In the genomic region with DNA sequence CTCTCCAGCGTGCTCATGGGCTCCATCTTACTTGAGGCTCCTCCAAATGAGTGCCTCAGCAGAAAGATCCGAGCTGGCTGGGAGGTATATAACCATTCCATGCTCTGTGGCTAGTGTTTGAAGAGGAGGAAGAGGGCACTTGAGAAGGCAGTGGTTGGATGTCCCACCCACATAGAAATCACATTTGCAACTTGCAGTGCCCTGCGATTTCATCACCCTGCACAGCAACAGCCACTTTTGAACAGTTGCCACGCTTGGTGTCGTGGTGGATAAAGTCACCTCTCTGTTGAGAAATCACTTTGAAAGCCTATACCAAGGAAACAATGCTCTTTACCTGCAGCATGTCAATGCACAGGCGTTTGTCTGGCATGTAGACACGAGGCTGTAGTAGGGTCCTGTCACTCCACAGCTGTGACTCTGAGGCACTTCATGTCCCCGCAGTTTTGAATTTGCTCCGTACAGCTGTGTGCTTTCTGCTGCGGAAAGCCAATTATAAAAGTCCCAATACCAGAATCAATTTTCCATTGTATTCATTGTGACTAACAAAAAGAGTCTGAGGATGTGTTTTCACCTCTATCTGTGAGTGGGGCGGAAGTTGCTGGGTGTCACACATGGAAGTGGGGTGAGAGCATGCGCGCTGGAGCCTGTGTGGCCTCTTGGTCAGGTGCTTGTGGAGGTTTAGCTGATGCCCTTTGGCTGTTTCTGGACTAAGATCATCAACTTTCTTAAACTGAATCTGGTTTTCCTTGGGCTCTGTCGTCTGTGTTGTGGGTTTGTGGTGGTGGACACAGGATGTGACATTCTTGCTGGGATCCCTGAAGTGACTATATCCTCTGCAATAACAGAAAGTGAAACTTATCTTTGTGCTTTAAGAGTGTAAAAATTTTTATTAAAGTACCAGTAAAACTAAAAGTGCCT, we compare ENCODE assay signal across 9 cellular contexts. TPM values are rescaled to one million over a fixed set of nuclear protein-coding genes. Genes with fewer than 3 reads are reported as not detected.
A peak's percentile ranks its signal among the peaks of the same experiment; 100 is the strongest.
DNase-seq lines count a peak whose midpoint lies in the region; ATAC-seq and TF ChIP-seq lines count a peak whose summit lies in the region.
"Had no signal": no experiment of that assay in that cellular context is flagged by ENCODE, and none has a peak within 500 bp of the region (broad histone marks: within the 10 kb centered on the region; RNA-seq: fewer than 3 reads in every experiment).

No MANE protein-coding gene starts in this region.

- peak; percentile 83 for DNase-seq in GM10266 (ENCODE audit: extremely low spot score)
- DNase-seq in HFF-Myc (ENCODE audit: extremely low read depth, low read depth): no peak
- DNase-seq in NCI-H2107 (lab: John Stamatoyannopoulos, UW): peak; percentile 27
- peak; percentile 54 for DNase-seq in activated CD8-positive, alpha-beta memory T cell treated with anti-CD3 and anti-CD28 coated beads, Interleukin-2, amount 50 U/mL, for 24 hours (ENCODE audit: extremely low read depth)
- peak; percentile 10 for DNase-seq in fibroblast of mammary gland (ENCODE audit: low read depth)
- DNase-seq in psoas muscle: peak in 1 of 2 donors; percentile 35
- DNase-seq in NCI-H526 (lab: John Stamatoyannopoulos, UW): no peak

- no peak for ATAC-seq in psoas muscle

- H3K4me3 ChIP-seq in HFF-Myc (replicated peaks; ENCODE audit: low read depth, low read length) (peak overlapping the region; percentile 16), fibroblast of mammary gland (ENCODE audit: control insufficient read depth, low read depth, low read length) (peak overlapping the region; percentile 34), psoas muscle (peak overlapping the region; percentile 38), urinary bladder (ENCODE audit: low read depth, low read length) (no peak overlapping the region)

- intact Hi-C loops in psoas muscle (cut with DNase I): loop anchor here (1.0 to 10.0 kb wide), 7 partner anchors 53 to 352 kb away; a partner anchor contains a TSS

- H3K27ac ChIP-seq in psoas muscle (peak overlapping the region; percentile 72), urinary bladder (ENCODE audit: low read depth) (peak overlapping the region; percentile 54)

- H3K36me3 ChIP-seq in psoas muscle (ENCODE audit: insufficient read depth in 1 of 2, low read depth in 1 of 2): peaks cover 0 to 35% of the 10 kb centered on the region in 2 donors
- no peaks in the 10 kb centered on the region for H3K36me3 ChIP-seq in urinary bladder (ENCODE audit: insufficient read depth)

- WGBS in psoas muscle, 3 donors: 66 to 76% (median 75%) methylated on average over 14 of the region's 14 CpGs
- WGBS in urinary bladder: 81% methylated on average over 14 of the region's 14 CpGs

- TF ChIP-seq CTCF in GM10266 (IDR thresholded peaks at IDR 0.05; ENCODE audit: control insufficient read depth, insufficient read depth, low read depth, missing control alignments) (no peak), HFF-Myc (IDR thresholded peaks at IDR 0.05; ENCODE audit: low read depth, low read length, missing control alignments) (no peak), fibroblast of mammary gland (conservative IDR thresholded peaks at IDR 0.05; ENCODE audit: control insufficient read depth, insufficient read depth, low read depth, low read length) (no peak), psoas muscle (IDR thresholded peaks at IDR 0.05) (no peak)

- no peaks in the 10 kb centered on the region for H3K27me3 ChIP-seq in psoas muscle (ENCODE audit: insufficient read depth in 3 of 3, low read length in 2 of 3)

- H3K4me1 ChIP-seq in psoas muscle: peaks cover 9% of the 10 kb centered on the region
- no peaks in the 10 kb centered on the region for H3K4me1 ChIP-seq in urinary bladder (ENCODE audit: insufficient read depth)

- H3K9me3 ChIP-seq in psoas muscle: no peaks in the 10 kb centered on the region

RNA-seq across cellular contexts. Expression of a gene that starts 2.8 kb away (rescaled TPM):
- total RNA-seq in psoas muscle: 10 to 100 TPM; 36.8 to 51.9 (median 44.1) TPM
- 10 to 100 TPM; 24.3 to 48.5 (median 29.4) TPM for polyA plus RNA-seq in psoas muscle
- total RNA-seq in urinary bladder: 44.0 TPM
- 72.3 TPM for polyA plus RNA-seq in urinary bladder

RNA-seq across cellular contexts. Expression of a gene that starts 35.3 kb away (rescaled TPM):
- total RNA-seq in psoas muscle: not detected
- under 1 TPM in 1 of 3 donors, not detected in 2; 0.04 TPM for polyA plus RNA-seq in psoas muscle
- total RNA-seq in urinary bladder: 0.16 TPM
- 0.20 TPM for polyA plus RNA-seq in urinary bladder
- total RNA-seq: activated CD8-positive, alpha-beta memory T cell treated with anti-CD3 and anti-CD28 coated beads for 36 hours had no signal

RNA-seq across cellular contexts. Expression of a gene that starts 41.9 kb away (rescaled TPM):
- under 1 TPM; 0.07 to 0.67 (median 0.21) TPM for total RNA-seq in psoas muscle
- under 1 TPM; 0.09 to 0.34 (median 0.20) TPM for polyA plus RNA-seq in psoas muscle
- 1.6 TPM for total RNA-seq in urinary bladder
- 0.22 TPM for polyA plus RNA-seq in urinary bladder
- total RNA-seq: activated CD8-positive, alpha-beta memory T cell treated with anti-CD3 and anti-CD28 coated beads for 36 hours had no signal

Comparison
In these comparisons a context has a peak if more than half of its experiments do, and no peak if none do; other contexts are left out.
1. DNase-seq: peak in GM10266 (single experiment), NCI-H2107 (single experiment), activated CD8-positive, alpha-beta memory T cell treated with anti-CD3 and anti-CD28 coated beads, Interleukin-2, amount 50 U/mL, for 24 hours (single experiment) and fibroblast of mammary gland (single experiment); none in HFF-Myc (single experiment) and NCI-H526 (0 of 2).